8 cellular contexts compared by ENCODE assay signal in genomic region chr11:130166457-130166784, GRCh38.
A peak's percentile ranks its signal among the peaks of the same experiment; 100 is the strongest.
DNase-seq lines count a peak whose midpoint lies in the region; ATAC-seq lines count a peak whose summit lies in the region.

No MANE protein-coding gene starts in this region.

- ATAC-seq in HG03159 (IDR thresholded peaks at IDR 0.05; ENCODE audit: unreplicated experiment) (peak; percentile 68), GM21528 (IDR thresholded peaks at IDR 0.05; ENCODE audit: low FRiP score, unreplicated experiment) (no peak), GM21786 (IDR thresholded peaks at IDR 0.05; ENCODE audit: unreplicated experiment) (no peak)

- DNase-seq in CD1c-positive myeloid dendritic cell (ENCODE audit: extremely low spot score) (peak; percentile 56), SW480 (ENCODE audit: low spot score) (peak; percentile 89), left kidney (ENCODE audit: low read depth, low spot score) (peak; percentile 81), DMS79 (lab: John Stamatoyannopoulos, UW) (no peak), NCI-H2081 (lab: John Stamatoyannopoulos, UW) (no peak)

Comparison
In these comparisons a context has a peak if more than half of its experiments do, and no peak if none do; other contexts are left out.
1. DNase-seq: peak in CD1c-positive myeloid dendritic cell (single experiment), SW480 (single experiment) and left kidney (single experiment); none in DMS79 (single experiment) and NCI-H2081 (0 of 2).